9 cellular contexts compared by ENCODE assay signal in genomic region chr6:158835616-158836221, GRCh38. TPM values are rescaled to one million over a fixed set of nuclear protein-coding genes. Genes with fewer than 3 reads are reported as not detected.
DNase-seq lines count a peak whose midpoint lies in the region; ATAC-seq, FAIRE-seq and TF ChIP-seq lines count a peak whose summit lies in the region.
"Had no signal": no experiment of that assay in that cellular context is flagged by ENCODE, and none has a peak within 500 bp of the region (broad histone marks: within the 10 kb centered on the region; RNA-seq: fewer than 3 reads in every experiment).

No MANE protein-coding gene starts in this region.

- no peak overlapping the region for H3K56ac ChIP-seq in H1 (replicated peaks; ENCODE audit: insufficient read length, low read depth, low read length)

- no peaks in the 10 kb centered on the region for H4K20me1 ChIP-seq in H1 (replicated peaks in 1 of 2; ENCODE audit: control insufficient read depth in 1 of 2, insufficient read depth in 2 of 2, low read length in 2 of 2)

- ATAC-seq in memory B cell (ENCODE audit: low read depth) (peak; percentile 65), upper lobe of right lung (peak; percentile 92), HG03460 (IDR thresholded peaks at IDR 0.05; ENCODE audit: unreplicated experiment) (no peak)

- no peak overlapping the region for H3K23ac ChIP-seq in H1 (ENCODE audit: insufficient read length)

- no peak for FAIRE-seq in H1 (lab: Jason Lieb, UNC)

- H2AK5ac ChIP-seq in H1 (ENCODE audit: low read depth, low read length), result 0 out of 2 replicates have a peak overlapping the region, but pooled peaks have one; percentile 24

- H3K9me3 ChIP-seq in H1 (ENCODE audit: insufficient read depth in 2 of 2, low read depth in 1 of 2, low read length in 1 of 2), result no peaks in the 10 kb centered on the region
- no peaks in the 10 kb centered on the region for H3K9me3 ChIP-seq in upper lobe of right lung

- CTCF ChIA-PET in H1 (lab: Charles Lee; ENCODE audit: partially characterized antibody), result interaction anchor here (0.7 kb wide), 1 partner anchor 9 kb away, joined by 3 read pairs; no protein-coding TSS in a partner anchor
- CTCF ChIA-PET in activated CD4-positive, alpha-beta memory T cell treated with anti-CD3 and anti-CD28 coated beads for 36 hours (lab: Charles Lee), result no interaction called here

- no peak for TF ChIP-seq EP300 in H1 (IDR thresholded peaks at IDR 0.05; ENCODE audit: borderline replicate concordance in 1 of 2, low read depth in 2 of 2, low read length in 2 of 2)

- peak overlapping the region; percentile 68 for H2BK120ac ChIP-seq in H1 (replicated peaks; ENCODE audit: low read depth, low read length)

- 0 out of 2 replicates have a peak, but pooled peaks cover 1% of the 10 kb centered on the region for H3K23me2 ChIP-seq in H1 (ENCODE audit: low read depth, low read length)

- H3K4ac ChIP-seq in H1 (replicated peaks; ENCODE audit: insufficient read length, low read depth, low read length), result no peak overlapping the region

- no peaks in the 10 kb centered on the region; a peak in 1 of 7 replicates for H3K27me3 ChIP-seq in H1 (replicated peaks in 1 of 4; ENCODE audit: control insufficient read depth in 3 of 4, extremely low read depth in 1 of 4, insufficient read depth in 3 of 4, low read length in 3 of 4)
- no peaks in the 10 kb centered on the region for H3K27me3 ChIP-seq in upper lobe of right lung

- peak overlapping the region; percentile 11; the same call in 1 of the 2 replicates for H4K8ac ChIP-seq in H1 (ENCODE audit: extremely low read depth, insufficient read depth, low read length)

- POLR2A ChIA-PET in H1 (lab: Charles Lee; ENCODE audit: partially characterized antibody), result interaction anchor here (0.7 to 1.3 kb wide), 4 partner anchors 9 to 18 kb away, joined by 3 to 4 read pairs (median 4); partner anchors contain the start of gene EZR
- POLR2A ChIA-PET in activated CD4-positive, alpha-beta memory T cell treated with anti-CD3 and anti-CD28 coated beads for 36 hours (lab: Charles Lee), result interaction anchor here (0.6 kb wide), 1 partner anchor 11 kb away, joined by 4 read pairs; no protein-coding TSS in a partner anchor

- peaks cover 2 to 13% (median 4%) of the 10 kb centered on the region in 4 experiments; a peak in 4 of 7 replicates for H3K4me1 ChIP-seq in H1 (replicated peaks in 1 of 4; ENCODE audit: control insufficient read depth in 3 of 4, insufficient read depth in 4 of 4, low read length in 3 of 4)
- H3K4me1 ChIP-seq in upper lobe of right lung, result peaks cover 5% of the 10 kb centered on the region

- TF ChIP-seq POLR2A in H1 (IDR thresholded peaks at IDR 0.05; ENCODE audit: control extremely low read depth in 1 of 2, low read depth in 2 of 2, low read length in 2 of 2), result no peak

- TF ChIP-seq CTCF in H1 (IDR thresholded peaks at IDR 0.05; ENCODE audit: control extremely low read depth in 1 of 3, insufficient read depth in 1 of 3, low read depth in 1 of 3, low read length in 3 of 3), result no peak
- TF ChIP-seq CTCF in upper lobe of right lung (IDR thresholded peaks at IDR 0.05), result no peak

- DNase-seq in NCI-H510A (lab: John Stamatoyannopoulos, UW) (peak; percentile 50), H1 (ENCODE audit: low read depth in 1 of 2, low spot score in 2 of 2) (no peak), memory B cell (ENCODE audit: low spot score in 2 of 2) (no peak), upper lobe of right lung (peak; percentile 87), DMS153 treated with DMSO at 0.1 percent for 48 hours (lab: John Stamatoyannopoulos, UW; ENCODE audit: unreplicated experiment) (no peak)
- DNase-seq in activated CD4-positive, alpha-beta memory T cell treated with anti-CD3 and anti-CD28 coated beads for 36 hours, result no peak
- DNase-seq: activated CD4-positive, alpha-beta T cell treated with anti-CD3 and anti-CD28 coated beads, Interleukin-2, amount 50 U/mL, for 48 hours; posterior cingulate gyrus had no signal

- peak overlapping the region; percentile 47 for H3K4me3 Mint-ChIP-seq in memory B cell
- H3K4me3 Mint-ChIP-seq in activated CD4-positive, alpha-beta memory T cell treated with anti-CD3 and anti-CD28 coated beads for 36 hours, result no peak overlapping the region

- peak overlapping the region; percentile 75 for H3K27ac Mint-ChIP-seq in memory B cell
- no peak overlapping the region for H3K27ac Mint-ChIP-seq in activated CD4-positive, alpha-beta memory T cell treated with anti-CD3 and anti-CD28 coated beads for 36 hours

- no peaks in the 10 kb centered on the region for H3K36me3 ChIP-seq in H1 (ENCODE audit: control insufficient read depth in 2 of 4, insufficient read depth in 4 of 4, low read length in 3 of 4)
- H3K36me3 ChIP-seq in upper lobe of right lung, result no peaks in the 10 kb centered on the region

- H3K14ac ChIP-seq in H1 (ENCODE audit: insufficient read length), result no peak overlapping the region

- H3K4me1 Mint-ChIP-seq in memory B cell, result peaks cover 22% of the 10 kb centered on the region
- no peaks in the 10 kb centered on the region for H3K4me1 Mint-ChIP-seq in activated CD4-positive, alpha-beta memory T cell treated with anti-CD3 and anti-CD28 coated beads for 36 hours (ENCODE audit: low read depth)

- intact Hi-C loops in upper lobe of right lung (cut with DNase I), result no loop called here
- intact Hi-C loops in activated CD4-positive, alpha-beta memory T cell treated with anti-CD3 and anti-CD28 coated beads for 36 hours (cut with micrococcal nuclease), result no loop called here

- H4K91ac ChIP-seq in H1 (replicated peaks; ENCODE audit: insufficient read length, low read length), result peak overlapping the region; percentile 32

- no peak overlapping the region for H4K5ac ChIP-seq in H1 (ENCODE audit: insufficient read length, low read depth, low read length)

- no peak overlapping the region for H3K9ac ChIP-seq in H1 (replicated peaks in 1 of 4; ENCODE audit: extremely low read depth in 1 of 4, low read depth in 3 of 4, low read length in 3 of 4)

- no peaks in the 10 kb centered on the region for H3K27me3 Mint-ChIP-seq in memory B cell
- no peaks in the 10 kb centered on the region for H3K27me3 Mint-ChIP-seq in activated CD4-positive, alpha-beta memory T cell treated with anti-CD3 and anti-CD28 coated beads for 36 hours

- H2BK20ac ChIP-seq in H1 (ENCODE audit: low read length), result peak overlapping the region; percentile 97; the same call in 1 of the 2 replicates

- no peak for TF ChIP-seq RAD21 in H1 (IDR thresholded peaks at IDR 0.05 in 1 of 2, conservative IDR thresholded peaks at IDR 0.05 in 1 of 2; ENCODE audit: low read depth in 2 of 2, low read length in 2 of 2)

- H3K79me2 ChIP-seq in H1 (ENCODE audit: control insufficient read depth in 1 of 2, insufficient read depth in 2 of 2, low read length in 2 of 2), result no peaks in the 10 kb centered on the region

- 77% methylated on average over 17 of the region's 19 CpGs; no CpG with 5 or more reads in 1 of the 2 experiments for WGBS in H1 (ENCODE audit: extremely low coverage in 1 of 2, insufficient coverage in 1 of 2, insufficient read length in 1 of 2, insufficient replicate concordance in 2 of 2, low coverage in 1 of 2, low lambda C conversion rate in 2 of 2, missing lambda C conversion rate in 1 of 2), 2 experiments

- H3K18ac ChIP-seq in H1 (ENCODE audit: extremely low read depth, low read length), result peak overlapping the region; percentile 68

- H2BK5ac ChIP-seq in H1 (ENCODE audit: low read depth, low read length), result peak overlapping the region; percentile 69; the same call in 1 of the 2 replicates

- no peaks in the 10 kb centered on the region; the same call in 1 of the 2 replicates for H3K79me1 ChIP-seq in H1 (ENCODE audit: low read depth, low read length)

- 0 out of 4 replicates have a peak overlapping the region, but pooled peaks of 1 of the 2 experiments have one; percentile 9 for H3K4me2 ChIP-seq in H1 (ENCODE audit: insufficient read depth in 1 of 2, low read depth in 2 of 2, low read length in 2 of 2)

- H2BK15ac ChIP-seq in H1 (ENCODE audit: low read length), result peak overlapping the region; percentile 94

- no peaks in the 10 kb centered on the region for H3K9me3 Mint-ChIP-seq in memory B cell
- peaks cover 4% of the 10 kb centered on the region for H3K9me3 Mint-ChIP-seq in activated CD4-positive, alpha-beta memory T cell treated with anti-CD3 and anti-CD28 coated beads for 36 hours

- peak overlapping the region; percentile 96 for H2BK12ac ChIP-seq in H1 (ENCODE audit: low read depth, low read length)

- H3K27ac ChIP-seq in H1 (ENCODE audit: low read depth, low read length) (no peak overlapping the region), upper lobe of right lung (peak overlapping the region; percentile 72)

- H3K4me3 ChIP-seq in H1 (ENCODE audit: extremely low read depth in 1 of 4, insufficient read depth in 2 of 4, low read depth in 3 of 4, low read length in 4 of 4), result no peak overlapping the region
- H3K4me3 ChIP-seq in upper lobe of right lung, result peak overlapping the region; percentile 11

- H2AFZ ChIP-seq in H1 (ENCODE audit: low read length), result 0 out of 2 replicates have a peak overlapping the region, but pooled peaks have one; percentile 24

- no peaks in the 10 kb centered on the region for H3K36me3 Mint-ChIP-seq in memory B cell
- H3K36me3 Mint-ChIP-seq in activated CD4-positive, alpha-beta memory T cell treated with anti-CD3 and anti-CD28 coated beads for 36 hours, result peaks cover 2% of the 10 kb centered on the region

TF ChIP-seq in H1, 55 proteins besides CTCF, POLR2A, EP300 and RAD21 (continues in another document):
- no peak for TF ChIP-seq TAF7 (optimal IDR thresholded peaks at IDR 0.05; ENCODE audit: borderline replicate concordance, low read depth, low read length)
- no peak for TF ChIP-seq RXRA (IDR thresholded peaks at IDR 0.05; ENCODE audit: insufficient read depth, low read depth, low read length)
- TF ChIP-seq POLR2AphosphoS5 (IDR thresholded peaks at IDR 0.05; ENCODE audit: low read depth, low read length), result no peak
- no peak for TF ChIP-seq CBX5 (IDR thresholded peaks at IDR 0.05; ENCODE audit: low read depth, low read length)
- no peak for TF ChIP-seq RNF2 (IDR thresholded peaks at IDR 0.05; ENCODE audit: borderline replicate concordance, low read depth, low read length, missing control alignments, poor library complexity, severe bottlenecking)
- TF ChIP-seq TCF12 (IDR thresholded peaks at IDR 0.05; ENCODE audit: low read depth, low read length), result no peak
- TF ChIP-seq PHF8 (conservative IDR thresholded peaks at IDR 0.05; ENCODE audit: low read depth, low read length), result no peak
- TF ChIP-seq CHD1 (IDR thresholded peaks at IDR 0.05; ENCODE audit: low read depth, low read length), result no peak

RNA-seq across cellular contexts. Expression of gene EZR, which starts 16.6 kb away (rescaled TPM):
- 286 and 287 TPM in 2 replicates for total RNA-seq in H1 (2021; fragmentation: NEBNext Ultra II Directional; extraction: Animal tissue kit (Norgen Biotek cat#: 25700))
- 122 and 138 TPM in 2 replicates for polyA plus RNA-seq in H1 (2011; rRNA removed)
- polyA plus RNA-seq in H1 (2011; cell fraction: cytosol; rRNA removed), result 180 TPM
- 214 TPM for polyA plus RNA-seq in H1 (2011; cell fraction: nucleus; rRNA removed)
- 182 to 212 TPM (median 197 TPM) in 4 replicates for polyA plus RNA-seq in H1 (2012, experiment 1 of 2)
- 94.1 TPM for polyA plus RNA-seq in H1 (2012, experiment 2 of 2)
- 180 TPM for polyA plus RNA-seq in H1 (2013, experiment 1 of 2)
- 182 TPM for polyA plus RNA-seq in H1 (2013, experiment 2 of 2)
- polyA minus RNA-seq in H1 (2011; rRNA and poly(A)+ RNA removed), result 153 and 157 TPM in 2 replicates
- polyA minus RNA-seq in H1 (2011; cell fraction: cytosol; rRNA and poly(A)+ RNA removed), result 91.7 TPM
- 77.4 TPM for polyA minus RNA-seq in H1 (2011; cell fraction: nucleus; rRNA and poly(A)+ RNA removed)
- total RNA-seq in upper lobe of right lung, result 260 TPM
- 100 to 1,000 TPM; 255 to 256 TPM for total RNA-seq in activated CD4-positive, alpha-beta memory T cell treated with anti-CD3 and anti-CD28 coated beads for 36 hours

Comparison
In these comparisons a context has a peak if more than half of its experiments do, and no peak if none do; other contexts are left out.
1. DNase-seq: peak in NCI-H510A (single experiment) and upper lobe of right lung (single experiment); none in H1 (0 of 2), memory B cell (0 of 2), activated CD4-positive, alpha-beta memory T cell treated with anti-CD3 and anti-CD28 coated beads for 36 hours (single experiment) and DMS153 treated with DMSO at 0.1 percent for 48 hours (single experiment).